ENCODE assay signal across 8 cellular contexts in genomic region chr1:1299686-1300351, GRCh38. TPM values are rescaled to one million over a fixed set of nuclear protein-coding genes. Genes with fewer than 3 reads are reported as not detected.
A peak's percentile ranks its signal among the peaks of the same experiment; 100 is the strongest.
DNase-seq lines count a peak whose midpoint lies in the region; ATAC-seq and TF ChIP-seq lines count a peak whose summit lies in the region.
"Had no signal": no experiment of that assay in that cellular context is flagged by ENCODE, and none has a peak within 500 bp of the region (broad histone marks: within the 10 kb centered on the region; RNA-seq: fewer than 3 reads in every experiment).

No MANE protein-coding gene starts in this region.

- CTCF ChIA-PET in Caco-2 (lab: Charles Lee): interaction anchor here (0.5 kb wide), 1 partner anchor 26 kb away, joined by 5 read pairs; the partner anchor contains the start of gene UBE2J2

- POLR2A ChIA-PET in Caco-2 (lab: Charles Lee): no interaction called here

- peak; percentile 62 for ATAC-seq in GM23338
- peak; percentile 44 to 60 for ATAC-seq in activated naive CD4-positive, alpha-beta T cell treated with anti-CD3 and anti-CD28 coated beads, Interleukin-2, amount 50 U/mL, for 72 hours
- peak in 3 of 4 donors; percentile 8 to 28 (median 11) for ATAC-seq in right lobe of liver

- TF ChIP-seq POLR2A in right lobe of liver (IDR thresholded peaks at IDR 0.05): no peak

- H3K4me1 ChIP-seq in Caco-2 (peaks cover 6% of the 10 kb centered on the region), GM23338 (ENCODE audit: insufficient read depth) (peaks cover under 1% of the 10 kb centered on the region; the same call in 1 of the 2 replicates), right lobe of liver (peaks cover 0 to 2% (median under 1%) of the 10 kb centered on the region in 4 donors)

- TF ChIP-seq CTCF in Caco-2 (IDR thresholded peaks at IDR 0.05; ENCODE audit: insufficient read depth in 1 of 2, low read depth in 1 of 2, low read length in 1 of 2, severe bottlenecking in 1 of 2, unreplicated experiment in 1 of 2): peak; percentile 30 to 50
- peak; percentile 46 to 55 for TF ChIP-seq CTCF in GM23338 (conservative IDR thresholded peaks at IDR 0.05; ENCODE audit: low read depth in 2 of 2)
- peak in 2 of 4 donors; percentile 14 to 20 for TF ChIP-seq CTCF in right lobe of liver (IDR thresholded peaks at IDR 0.05)

- H3K36me3 ChIP-seq in Caco-2 (ENCODE audit: control insufficient read depth, insufficient read depth, low read length) (no peaks in the 10 kb centered on the region), GM23338 (ENCODE audit: insufficient read depth) (no peaks in the 10 kb centered on the region), right lobe of liver (no peaks in the 10 kb centered on the region)

- no peak overlapping the region for H3K4me3 Mint-ChIP-seq in Caco-2 (ENCODE audit: unreplicated experiment)
- H3K4me3 Mint-ChIP-seq in GM23338: no peak overlapping the region
- no peak overlapping the region for H3K4me3 Mint-ChIP-seq in immature natural killer cell

- H3K27me3 Mint-ChIP-seq in Caco-2 (ENCODE audit: insufficient read depth, unreplicated experiment): no peaks in the 10 kb centered on the region
- peaks cover 4% of the 10 kb centered on the region for H3K27me3 Mint-ChIP-seq in GM23338 (ENCODE audit: insufficient read depth, low read depth, poor library complexity)
- H3K27me3 Mint-ChIP-seq in immature natural killer cell (ENCODE audit: low read depth in 3 of 3): peaks cover 0 to 2% (median 0%) of the 10 kb centered on the region in 3 donors

- H3K36me3 Mint-ChIP-seq in Caco-2 (ENCODE audit: insufficient read depth, unreplicated experiment) (peaks cover 12% of the 10 kb centered on the region), GM23338 (ENCODE audit: low read depth) (no peaks in the 10 kb centered on the region), immature natural killer cell (no peaks in the 10 kb centered on the region)
- H3K36me3 Mint-ChIP-seq in activated naive CD4-positive, alpha-beta T cell treated with anti-CD3 and anti-CD28 coated beads, Interleukin-2, amount 50 U/mL, for 72 hours: no peaks in the 10 kb centered on the region

- H3K27ac Mint-ChIP-seq in Caco-2 (ENCODE audit: unreplicated experiment): no peak overlapping the region
- H3K27ac Mint-ChIP-seq in GM23338: no peak overlapping the region
- H3K27ac Mint-ChIP-seq in activated naive CD4-positive, alpha-beta T cell treated with anti-CD3 and anti-CD28 coated beads, Interleukin-2, amount 50 U/mL, for 72 hours: no peak overlapping the region
- H3K27ac Mint-ChIP-seq in immature natural killer cell: no peak overlapping the region

- no peaks in the 10 kb centered on the region for H3K4me1 Mint-ChIP-seq in Caco-2 (ENCODE audit: low read depth, unreplicated experiment)
- H3K4me1 Mint-ChIP-seq in GM23338: peaks cover 3% of the 10 kb centered on the region; the same call in 1 of the 3 replicates
- peaks cover 0 to 2% of the 10 kb centered on the region in 2 donors for H3K4me1 Mint-ChIP-seq in immature natural killer cell

- BruUV-seq in Caco-2 (replicated peaks; lab: Mats Ljungman, UMichigan): no TSS peak

- intact Hi-C loops in Caco-2 (cut with micrococcal nuclease; ENCODE audit: unreplicated experiment) (no loop called here), right lobe of liver (cut with DNase I) (loop anchor here in 1 of 2 donors (10.0 kb wide), 1 partner anchor 55 kb away; the partner anchor contains the start of gene C1QTNF12)

- H3K9me3 ChIP-seq in Caco-2: no peaks in the 10 kb centered on the region
- no peaks in the 10 kb centered on the region for H3K9me3 ChIP-seq in right lobe of liver

- H3K79me2 ChIP-seq in GM23338 (replicated peaks; ENCODE audit: insufficient read depth): no peaks in the 10 kb centered on the region

- no peaks in the 10 kb centered on the region for H3K9me2 ChIP-seq in GM23338 (ENCODE audit: insufficient read depth)

- DNase-seq in Caco-2: peak in 1 of 2 experiments; percentile 46
- peak; percentile 78 for DNase-seq in GM23338 (ENCODE audit: low spot score)
- DNase-seq in activated naive CD4-positive, alpha-beta T cell treated with anti-CD3 and anti-CD28 coated beads, Interleukin-2, amount 50 U/mL, for 72 hours (ENCODE audit: low spot score in 2 of 2): no peak
- no peak for DNase-seq in right lobe of liver
- DNase-seq in ACHN: no peak
- no peak for DNase-seq in immature natural killer cell
- no peak for DNase-seq in foreskin melanocyte

- H3K9me3 Mint-ChIP-seq in Caco-2 (ENCODE audit: unreplicated experiment) (no peaks in the 10 kb centered on the region), GM23338 (no peaks in the 10 kb centered on the region), immature natural killer cell (no peaks in the 10 kb centered on the region)
- no peaks in the 10 kb centered on the region for H3K9me3 Mint-ChIP-seq in activated naive CD4-positive, alpha-beta T cell treated with anti-CD3 and anti-CD28 coated beads, Interleukin-2, amount 50 U/mL, for 72 hours

- in situ Hi-C loops in ACHN (cut with HindIII; ENCODE audit: low pct_ligation_motif_present, low pct_unique_long_range_greater_than_20kb, low sequenced_read_pairs): no loop called here

- H3K4me3 ChIP-seq in Caco-2 (ENCODE audit: low read depth, low read length): no peak overlapping the region
- H3K4me3 ChIP-seq in GM23338: no peak overlapping the region
- no peak overlapping the region for H3K4me3 ChIP-seq in right lobe of liver
- H3K4me3 ChIP-seq: lung had no signal

- 93% methylated on average over 3 of the region's 22 CpGs for WGBS in right lobe of liver (ENCODE audit: insufficient coverage, low coverage, low lambda C conversion rate, missing lambda C conversion rate)

- 0 out of 2 replicates have a peak, but pooled peaks cover 2% of the 10 kb centered on the region for H3F3A ChIP-seq in GM23338 (replicated peaks; ENCODE audit: low read depth)

- H3K27me3 ChIP-seq in Caco-2 (replicated peaks; ENCODE audit: control insufficient read depth, insufficient read depth, low read length): no peaks in the 10 kb centered on the region
- no peaks in the 10 kb centered on the region for H3K27me3 ChIP-seq in GM23338 (ENCODE audit: insufficient read depth)
- H3K27me3 ChIP-seq in right lobe of liver: no peaks in the 10 kb centered on the region

- H3K4me2 ChIP-seq in GM23338: no peak overlapping the region

- no peak overlapping the region for H2AFZ ChIP-seq in GM23338

- no peaks in the 10 kb centered on the region for H4K20me1 ChIP-seq in GM23338 (replicated peaks; ENCODE audit: insufficient read depth)

- H3K27ac ChIP-seq in GM23338 (ENCODE audit: low read depth) (no peak overlapping the region), right lobe of liver (no peak overlapping the region)

TF ChIP-seq in GM23338, 12 proteins besides CTCF, POLR2A, EP300 and RAD21 (continues in another document):
- no peak for TF ChIP-seq JUNB (IDR thresholded peaks at IDR 0.05; ENCODE audit: unreplicated experiment)

RNA-seq across cellular contexts. Expression of gene ACAP3, which starts 7.9 kb away (rescaled TPM):
- total RNA-seq in Caco-2 (2022) (46.6 and 48.5 TPM in 2 replicates), right lobe of liver (10 to 100 TPM; 20.1 to 28.0 (median 22.0) TPM)
- total RNA-seq in GM23338 (2014; rRNA removed; shearing (Covaris generic)): 27.7 and 31.9 TPM in 2 replicates
- polyA plus RNA-seq in GM23338 (2016; fragmentation: Nextera tagmentation; extraction: Ambion mirVana) (6.4 and 8.1 TPM in 2 replicates), immature natural killer cell (1 to 10 TPM; 1.4 to 7.0 (median 4.6) TPM)
- 10 to 100 TPM; 38.3 to 52.4 TPM for total RNA-seq in activated naive CD4-positive, alpha-beta T cell treated with anti-CD3 and anti-CD28 coated beads, Interleukin-2, amount 50 U/mL, for 72 hours

RNA-seq across cellular contexts. Expression of gene PUSL1, which starts 8.6 kb away (rescaled TPM):
- total RNA-seq in Caco-2 (2022): 39.8 and 43.8 TPM in 2 replicates
- total RNA-seq in GM23338 (2014; rRNA removed; shearing (Covaris generic)): 49.9 and 55.8 TPM in 2 replicates
- polyA plus RNA-seq in GM23338 (2016; fragmentation: Nextera tagmentation; extraction: Ambion mirVana): 41.5 and 43.9 TPM in 2 replicates
- 10 to 100 TPM; 15.1 to 39.5 TPM for total RNA-seq in activated naive CD4-positive, alpha-beta T cell treated with anti-CD3 and anti-CD28 coated beads, Interleukin-2, amount 50 U/mL, for 72 hours
- total RNA-seq in right lobe of liver: 10 to 100 TPM in 2 of 6 experiments, 1 to 10 TPM in 4; 5.6 to 21.6 (median 8.4) TPM
- 10 to 100 TPM; 17.3 to 25.4 (median 18.9) TPM for polyA plus RNA-seq in immature natural killer cell

RNA-seq across cellular contexts. Expression of gene SCNN1D, which starts 19.6 kb away (rescaled TPM):
- total RNA-seq in Caco-2 (2022) (1.0 and 2.8 TPM in 2 replicates), right lobe of liver (1 to 10 TPM; 1.7 to 6.2 (median 3.4) TPM)
- total RNA-seq in GM23338 (2014; rRNA removed; shearing (Covaris generic)): 0.70 and 1.4 TPM in 2 replicates
- polyA plus RNA-seq in GM23338 (2016; fragmentation: Nextera tagmentation; extraction: Ambion mirVana) (1.7 and 1.8 TPM in 2 replicates), immature natural killer cell (not detected)
- 10 to 100 TPM in 1 of 2 donors, 1 to 10 TPM in 1; 3.2 to 11.7 TPM for total RNA-seq in activated naive CD4-positive, alpha-beta T cell treated with anti-CD3 and anti-CD28 coated beads, Interleukin-2, amount 50 U/mL, for 72 hours

RNA-seq across cellular contexts. Expression of gene INTS11, which starts 24.6 kb away (rescaled TPM):
- total RNA-seq in Caco-2 (2022) (103 and 115 TPM in 2 replicates), right lobe of liver (10 to 100 TPM; 35.1 to 52.4 (median 43.5) TPM)
- total RNA-seq in GM23338 (2014; rRNA removed; shearing (Covaris generic)): 140 and 161 TPM in 2 replicates
- polyA plus RNA-seq in GM23338 (2016; fragmentation: Nextera tagmentation; extraction: Ambion mirVana) (102 and 110 TPM in 2 replicates), immature natural killer cell (10 to 100 TPM; 62.1 to 68.8 (median 67.5) TPM)
- total RNA-seq in activated naive CD4-positive, alpha-beta T cell treated with anti-CD3 and anti-CD28 coated beads, Interleukin-2, amount 50 U/mL, for 72 hours: 100 to 1,000 TPM; 119 to 142 TPM

RNA-seq across cellular contexts. Expression of gene CPTP, which starts 24.8 kb away (rescaled TPM):
- 16.2 and 16.8 TPM in 2 replicates for total RNA-seq in Caco-2 (2022)
- total RNA-seq in GM23338 (2014; rRNA removed; shearing (Covaris generic)): 12.9 and 13.5 TPM in 2 replicates
- 8.1 and 8.2 TPM in 2 replicates for polyA plus RNA-seq in GM23338 (2016; fragmentation: Nextera tagmentation; extraction: Ambion mirVana)
- 10 to 100 TPM in 1 of 2 donors, 1 to 10 TPM in 1; 9.8 to 12.2 TPM for total RNA-seq in activated naive CD4-positive, alpha-beta T cell treated with anti-CD3 and anti-CD28 coated beads, Interleukin-2, amount 50 U/mL, for 72 hours
- total RNA-seq in right lobe of liver: 10 to 100 TPM; 26.9 to 57.7 (median 33.1) TPM
- 10 to 100 TPM in 2 of 3 donors, 1 to 10 TPM in 1; 9.2 to 23.7 (median 10.5) TPM for polyA plus RNA-seq in immature natural killer cell

Comparison
In these comparisons a context has a peak if more than half of its experiments do, and no peak if none do; other contexts are left out.
1. ATAC-seq: peak in every context shown above with its lines; median percentile 62 in GM23338; 52 in activated naive CD4-positive, alpha-beta T cell treated with anti-CD3 and anti-CD28 coated beads, Interleukin-2, amount 50 U/mL, for 72 hours; 11 in right lobe of liver.